Comparison of ENCODE assay signal across 14 cellular contexts in genomic region chr11:61460474-61460881, GRCh38. TPM values are rescaled to one million over a fixed set of nuclear protein-coding genes. Genes with fewer than 3 reads are reported as not detected.
DNase-seq lines count a peak whose midpoint lies in the region; ATAC-seq, FAIRE-seq and TF ChIP-seq lines count a peak whose summit lies in the region.
"Had no signal": no experiment of that assay in that cellular context is flagged by ENCODE, and none has a peak within 500 bp of the region (broad histone marks: within the 10 kb centered on the region; RNA-seq: fewer than 3 reads in every experiment).

No MANE protein-coding gene starts in this region.

- H3K27ac Mint-ChIP-seq in astrocyte (ENCODE audit: unreplicated experiment), result no peak overlapping the region
- H3K27ac Mint-ChIP-seq: activated CD4-positive, alpha-beta T cell treated with anti-CD3 and anti-CD28 coated beads, Interleukin-2, amount 10 ng/mL, durations not matched to agents 24 days and 14 days; IgD-negative memory B cell had no signal

- intact Hi-C loops in left lung (cut with DNase I), result no loop called here

- H3K4me1 ChIP-seq in astrocyte (ENCODE audit: insufficient read depth, low read length) (no peaks in the 10 kb centered on the region), left lung (no peaks in the 10 kb centered on the region)

- DNase-seq in AG10803 (ENCODE audit: low read depth) (peak; percentile 83), NCI-H1092 treated with DMSO at 0.1 percent for 48 hours (lab: John Stamatoyannopoulos, UW) (peak; percentile 51), astrocyte (ENCODE audit: low read depth) (peak; percentile 38), left lung (no peak), urothelium cell line (ENCODE audit: low spot score) (no peak)
- DNase-seq in activated naive CD4-positive, alpha-beta T cell treated with anti-CD3 and anti-CD28 coated beads, Interleukin-2, amount 50 U/mL, for 16 hours, result no peak
- DNase-seq: activated CD4-positive, alpha-beta T cell treated with anti-CD3 and anti-CD28 coated beads, Interleukin-2, amount 10 ng/mL, durations not matched to agents 24 days and 14 days; erythroblast; NCI-H1417 treated with DMSO at 0.1 percent for 48 hours; spleen had no signal

- no peaks in the 10 kb centered on the region for H3K9me3 ChIP-seq in astrocyte (ENCODE audit: insufficient read depth, low read depth, low read length)
- H3K9me3 ChIP-seq in left lung, result no peaks in the 10 kb centered on the region
- H3K9me3 ChIP-seq: spleen had no signal

- peaks cover 3% of the 10 kb centered on the region for H3K4me1 Mint-ChIP-seq in astrocyte (ENCODE audit: low read depth, unreplicated experiment)

- no peak overlapping the region for H3K4me2 ChIP-seq in astrocyte (ENCODE audit: low read length)

- H2AFZ ChIP-seq in astrocyte (ENCODE audit: low read depth, low read length), result no peak overlapping the region

- peaks cover 13% of the 10 kb centered on the region for H3K36me3 Mint-ChIP-seq in astrocyte (ENCODE audit: low read depth, unreplicated experiment)

- H3K27me3 ChIP-seq in astrocyte (ENCODE audit: insufficient read depth, low read length) (no peaks in the 10 kb centered on the region), left lung (no peaks in the 10 kb centered on the region)
- H3K27me3 ChIP-seq: spleen had no signal

- H4K20me1 ChIP-seq in astrocyte (ENCODE audit: insufficient read depth, low read length), result peaks cover 26% of the 10 kb centered on the region

- FAIRE-seq in astrocyte (lab: Jason Lieb, UNC), result no peak
- no peak for FAIRE-seq in urothelium cell line (lab: Jason Lieb, UNC)

- H3K79me2 ChIP-seq in astrocyte (ENCODE audit: insufficient read depth, low read length), result no peaks in the 10 kb centered on the region

- no peak overlapping the region for H3K9ac ChIP-seq in astrocyte (ENCODE audit: low read length)

- ATAC-seq in left lung (peak; percentile 26), GM18502 (IDR thresholded peaks at IDR 0.05; ENCODE audit: poor library complexity, unreplicated experiment) (no peak), GM19035 (IDR thresholded peaks at IDR 0.05; ENCODE audit: unreplicated experiment) (no peak)

- no peaks in the 10 kb centered on the region for H3K9me3 Mint-ChIP-seq in astrocyte (ENCODE audit: unreplicated experiment)
- H3K9me3 Mint-ChIP-seq: activated CD4-positive, alpha-beta T cell treated with anti-CD3 and anti-CD28 coated beads, Interleukin-2, amount 10 ng/mL, durations not matched to agents 24 days and 14 days; IgD-negative memory B cell had no signal

- no peak for TF ChIP-seq CTCF in AG10803 (conservative IDR thresholded peaks at IDR 0.05; ENCODE audit: low read length)
- no peak for TF ChIP-seq CTCF in astrocyte (IDR thresholded peaks at IDR 0.05; ENCODE audit: insufficient read depth, low read depth, low read length)
- TF ChIP-seq CTCF in left lung (IDR thresholded peaks at IDR 0.05), result no peak

- H3K27me3 Mint-ChIP-seq in astrocyte (ENCODE audit: low read depth, unreplicated experiment), result no peaks in the 10 kb centered on the region
- H3K27me3 Mint-ChIP-seq: activated CD4-positive, alpha-beta T cell treated with anti-CD3 and anti-CD28 coated beads, Interleukin-2, amount 10 ng/mL, durations not matched to agents 24 days and 14 days; IgD-negative memory B cell had no signal

- no peak overlapping the region for H3K27ac ChIP-seq in astrocyte (ENCODE audit: low read depth, low read length)
- H3K27ac ChIP-seq in left lung, result no peak overlapping the region

- no peak overlapping the region for H3K4me3 Mint-ChIP-seq in astrocyte (ENCODE audit: unreplicated experiment)
- H3K4me3 Mint-ChIP-seq: activated CD4-positive, alpha-beta T cell treated with anti-CD3 and anti-CD28 coated beads, Interleukin-2, amount 10 ng/mL, durations not matched to agents 24 days and 14 days; IgD-negative memory B cell had no signal

- H3K36me3 ChIP-seq in astrocyte (ENCODE audit: insufficient read depth, low read length) (peaks cover 3% of the 10 kb centered on the region), left lung (peaks cover 0 to 10% of the 10 kb centered on the region in 2 donors)

- H3K4me3 ChIP-seq in AG10803 (ENCODE audit: low read length) (no peak overlapping the region), astrocyte (ENCODE audit: insufficient read depth, low read depth, low read length) (no peak overlapping the region), left lung (no peak overlapping the region)
- H3K4me3 ChIP-seq: spleen had no signal

RNA-seq across cellular contexts. Expression of gene SDHAF2, which starts 30.6 kb away (rescaled TPM):
- total RNA-seq in astrocyte (35.5 and 38.8 TPM in 2 replicates), left lung (10 to 100 TPM; 32.1 to 38.2 TPM)

RNA-seq across cellular contexts. Expression of gene CPSF7, which starts 30.7 kb away (rescaled TPM):
- total RNA-seq in astrocyte (56.3 and 63.2 TPM in 2 replicates), left lung (10 to 100 TPM; 56.2 to 70.1 TPM)

RNA-seq across cellular contexts. Expression of gene LRRC10B, which starts 48.1 kb away (rescaled TPM):
- 0.09 and 0.12 TPM in 2 replicates for total RNA-seq in astrocyte
- 1 to 10 TPM in 1 of 2 donors, under 1 TPM in 1; 0.29 to 5.5 TPM for total RNA-seq in left lung
- total RNA-seq: lung microvascular endothelial cell had no signal

Comparison
In these comparisons a context has a peak if more than half of its experiments do, and no peak if none do; other contexts are left out.
1. DNase-seq: peak in AG10803 (single experiment), NCI-H1092 treated with DMSO at 0.1 percent for 48 hours (single experiment) and astrocyte (single experiment); none in left lung (0 of 2), urothelium cell line (single experiment) and activated naive CD4-positive, alpha-beta T cell treated with anti-CD3 and anti-CD28 coated beads, Interleukin-2, amount 50 U/mL, for 16 hours (single experiment).